In the genomic region with DNA sequence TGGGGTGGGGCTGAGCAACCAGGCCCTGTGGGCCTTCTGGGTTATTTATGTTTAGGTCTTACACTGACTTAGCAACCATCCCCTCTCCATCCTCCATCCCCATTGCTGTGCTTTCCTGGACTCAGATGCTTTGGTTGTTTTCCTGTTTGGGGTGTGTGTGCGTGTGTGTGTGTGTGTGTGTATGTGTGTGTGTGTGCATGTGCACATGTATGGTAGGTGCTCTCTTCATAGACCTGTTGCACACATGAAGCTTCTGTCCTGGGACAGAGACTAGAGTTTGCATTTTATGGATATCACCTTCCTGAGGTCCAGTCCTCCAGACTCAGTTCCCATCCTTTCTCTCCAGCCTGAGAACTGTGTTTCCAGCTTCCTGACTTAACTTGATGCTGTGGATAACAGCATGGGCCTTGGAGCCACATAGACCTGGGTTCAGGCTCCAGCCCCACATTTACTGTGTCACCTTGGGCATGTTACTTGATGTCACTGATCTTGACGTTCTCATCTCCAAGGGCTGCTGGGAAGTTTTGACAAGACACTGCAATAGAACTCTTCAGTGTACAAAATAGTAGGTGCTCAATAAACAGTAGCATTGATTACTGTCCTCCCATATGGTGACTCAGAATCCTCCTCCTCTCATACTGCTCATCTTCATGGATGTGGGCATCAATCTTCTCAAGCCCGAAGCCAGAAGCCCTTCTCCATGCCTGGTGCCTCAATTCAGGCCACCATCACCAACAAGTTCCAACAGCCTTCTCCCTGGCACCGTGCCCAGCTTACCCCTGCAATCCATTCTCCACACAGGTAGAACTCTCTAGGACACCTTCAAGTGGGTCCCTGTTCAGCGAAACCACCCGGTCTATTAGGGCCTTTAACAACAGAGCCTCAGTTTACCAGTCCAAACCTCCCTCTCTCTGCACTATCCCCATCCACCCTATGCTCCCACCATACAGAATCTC, we compare ENCODE assay signal across 11 cellular contexts.
DNase-seq lines count a peak whose midpoint lies in the region; ATAC-seq lines count a peak whose summit lies in the region.
"Had no signal": no experiment of that assay in that cellular context is flagged by ENCODE, and none has a peak within 500 bp of the region (broad histone marks: within the 10 kb centered on the region; RNA-seq: fewer than 3 reads in every experiment).

No MANE protein-coding gene starts in this region.

- H3K9me3 ChIP-seq in SJSA1 (replicated peaks) (no peaks in the 10 kb centered on the region), thymus (ENCODE audit: control insufficient read depth) (no peaks in the 10 kb centered on the region)
- no peaks in the 10 kb centered on the region for H3K9me3 ChIP-seq in effector memory CD4-positive, alpha-beta T cell (ENCODE audit: control insufficient read depth, low read length)
- H3K9me3 ChIP-seq: upper lobe of right lung had no signal

- H3K4me1 Mint-ChIP-seq in activated T-cell treated with anti-CD3 and anti-CD28 coated beads, Interleukin-2, amount 50 U/mL, for 72 hours (ENCODE audit: low read depth): peaks cover 88% of the 10 kb centered on the region

- peaks cover 4% of the 10 kb centered on the region for H3K36me3 ChIP-seq in SJSA1
- no peaks in the 10 kb centered on the region for H3K36me3 ChIP-seq in effector memory CD4-positive, alpha-beta T cell (ENCODE audit: control insufficient read depth, insufficient read depth, low read length)
- no peaks in the 10 kb centered on the region for H3K36me3 ChIP-seq in thymus (ENCODE audit: control insufficient read depth, insufficient read depth)
- H3K36me3 ChIP-seq: upper lobe of right lung had no signal

- no peak for ATAC-seq in activated T-cell treated with anti-CD3 and anti-CD28 coated beads, Interleukin-2, amount 50 U/mL, for 72 hours (replicated peaks in 1 of 2)
- ATAC-seq in GM21390 (IDR thresholded peaks at IDR 0.05; ENCODE audit: unreplicated experiment): no peak

- no peaks in the 10 kb centered on the region for H3K27me3 ChIP-seq in SJSA1 (replicated peaks)
- H3K27me3 ChIP-seq in effector memory CD4-positive, alpha-beta T cell (replicated peaks; ENCODE audit: control insufficient read depth, insufficient read depth, low read length, poor library complexity, severe bottlenecking): no peaks in the 10 kb centered on the region
- H3K27me3 ChIP-seq in thymus (ENCODE audit: control insufficient read depth, insufficient read depth): no peaks in the 10 kb centered on the region
- H3K27me3 ChIP-seq: upper lobe of right lung had no signal

- 87% methylated on average over 6 of the region's 6 CpGs for WGBS in thymus

- H3K27ac Mint-ChIP-seq in activated T-cell treated with anti-CD3 and anti-CD28 coated beads, Interleukin-2, amount 50 U/mL, for 72 hours: peak overlapping the region; percentile 86

- no peaks in the 10 kb centered on the region for H3K9me3 Mint-ChIP-seq in activated T-cell treated with anti-CD3 and anti-CD28 coated beads, Interleukin-2, amount 50 U/mL, for 72 hours

- no peak for DNase-seq in activated T-cell treated with anti-CD3 and anti-CD28 coated beads, Interleukin-2, amount 50 U/mL, for 72 hours
- DNase-seq in activated T-cell treated with anti-CD3 and anti-CD28 coated beads, Interleukin-2, amount 50 U/mL, for 48 hours: no peak
- DNase-seq in SJSA1 (ENCODE audit: low read depth in 1 of 2, low spot score in 2 of 2) (no peak), NCI-H2227 treated with DMSO at 0.1 percent for 48 hours (lab: John Stamatoyannopoulos, UW) (no peak), KG1 (lab: John Stamatoyannopoulos, UW) (no peak)
- DNase-seq in effector memory CD4-positive, alpha-beta T cell: no peak
- DNase-seq: NCI-H510A treated with DMSO at 0.1 percent for 48 hours, nucleus accumbens, upper lobe of right lung had no signal

- peak overlapping the region; percentile 56 to 62 for H3K4me3 Mint-ChIP-seq in activated T-cell treated with anti-CD3 and anti-CD28 coated beads, Interleukin-2, amount 50 U/mL, for 72 hours

- no peaks in the 10 kb centered on the region for H3K27me3 Mint-ChIP-seq in activated T-cell treated with anti-CD3 and anti-CD28 coated beads, Interleukin-2, amount 50 U/mL, for 72 hours (ENCODE audit: low read depth)

- H3K4me3 ChIP-seq in SJSA1 (no peak overlapping the region), thymus (ENCODE audit: low read length) (no peak overlapping the region)
- H3K4me3 ChIP-seq in effector memory CD4-positive, alpha-beta T cell (ENCODE audit: insufficient read depth, low read depth, low read length, poor library complexity, severe bottlenecking): no peak overlapping the region
- H3K4me3 ChIP-seq: upper lobe of right lung had no signal

- no peaks in the 10 kb centered on the region for H3K36me3 Mint-ChIP-seq in activated T-cell treated with anti-CD3 and anti-CD28 coated beads, Interleukin-2, amount 50 U/mL, for 72 hours (ENCODE audit: insufficient read depth in 2 of 2)

- H3K27ac ChIP-seq in SJSA1: peak overlapping the region; percentile 70
- peak overlapping the region; percentile 62 for H3K27ac ChIP-seq in effector memory CD4-positive, alpha-beta T cell (ENCODE audit: insufficient read depth, low read length, poor library complexity, severe bottlenecking)
- H3K27ac ChIP-seq in thymus (ENCODE audit: low read depth): peak overlapping the region; percentile 58
- H3K27ac ChIP-seq: upper lobe of right lung had no signal

- H3K4me1 ChIP-seq in SJSA1 (replicated peaks) (peaks cover 64% of the 10 kb centered on the region), thymus (ENCODE audit: control insufficient read depth, insufficient read depth, low read length) (peaks cover 80% of the 10 kb centered on the region)
- H3K4me1 ChIP-seq in effector memory CD4-positive, alpha-beta T cell (ENCODE audit: control insufficient read depth, insufficient read depth, low read length, poor library complexity, severe bottlenecking): peaks cover 46% of the 10 kb centered on the region
